ENCODE assay signal across 8 cellular contexts in the genomic region with DNA sequence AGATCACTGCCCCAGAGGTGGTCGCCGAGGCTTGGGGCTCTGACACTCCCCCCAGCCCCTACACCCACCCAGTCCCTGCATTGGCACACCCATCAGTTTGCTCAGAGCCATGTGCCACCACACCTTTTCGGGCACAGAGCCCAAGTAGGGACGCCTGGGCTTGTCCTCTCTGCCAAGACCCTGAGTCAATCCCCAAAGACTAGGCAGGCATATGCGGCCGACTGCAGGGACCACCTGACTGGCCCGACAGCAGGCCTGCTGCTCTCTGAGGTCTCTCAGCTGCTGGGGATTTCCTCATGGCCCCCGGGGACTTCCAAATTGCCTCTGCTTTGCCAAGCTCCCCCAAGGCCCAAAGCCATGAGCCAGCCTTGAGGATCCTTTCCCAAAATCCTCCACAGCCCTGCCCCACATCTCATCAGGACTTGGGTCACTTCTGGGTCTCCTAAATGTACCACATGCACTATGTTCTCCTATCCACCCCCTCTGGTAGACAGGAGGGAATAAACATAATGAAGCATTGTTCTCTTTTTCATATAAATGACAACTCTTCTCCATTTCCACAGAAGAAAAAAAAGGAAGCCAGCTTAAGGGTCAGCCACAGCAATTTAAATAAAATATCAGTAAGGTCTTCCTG. TPM values are rescaled to one million over a fixed set of nuclear protein-coding genes. Genes with fewer than 3 reads are reported as not detected.
DNase-seq lines count a peak whose midpoint lies in the region; ATAC-seq and TF ChIP-seq lines count a peak whose summit lies in the region.

No MANE protein-coding gene starts in this region.

- no peaks in the 10 kb centered on the region for H3K36me3 ChIP-seq in skeletal muscle tissue (ENCODE audit: control insufficient read depth in 3 of 3, insufficient read depth in 3 of 3, low read length in 3 of 3)

- peak; percentile 8 for DNase-seq in AG20443 (ENCODE audit: low spot score)
- DNase-seq in T1000 (lab: John Stamatoyannopoulos, UW): peak; percentile 36
- DNase-seq in foreskin keratinocyte: peak; percentile 73 to 84
- DNase-seq in GM19240 (ENCODE audit: insufficient read length, low spot score): no peak
- no peak for DNase-seq in OCI-M2 (lab: John Stamatoyannopoulos, UW; ENCODE audit: unreplicated experiment)

- H3K9ac ChIP-seq in skeletal muscle tissue (ENCODE audit: low read depth in 1 of 3, low read length in 3 of 3): peak overlapping the region; percentile 79 to 82 (median 81)

- peaks cover 28% of the 10 kb centered on the region for H3K4me1 ChIP-seq in foreskin keratinocyte
- H3K4me1 ChIP-seq in skeletal muscle tissue (ENCODE audit: control insufficient read depth in 3 of 3, insufficient read depth in 3 of 3, low read length in 3 of 3): peaks cover 23 to 40% (median 23%) of the 10 kb centered on the region in 3 donors

- TF ChIP-seq CTCF in foreskin keratinocyte (conservative IDR thresholded peaks at IDR 0.05): no peak

- H3K27me3 ChIP-seq in foreskin keratinocyte (no peaks in the 10 kb centered on the region), skeletal muscle tissue (ENCODE audit: control insufficient read depth in 3 of 3, insufficient read depth in 3 of 3, low read length in 3 of 3) (no peaks in the 10 kb centered on the region)

- H3K27ac ChIP-seq in foreskin keratinocyte (peak overlapping the region; percentile 54), skeletal muscle tissue (ENCODE audit: low read depth, low read length) (peak overlapping the region; percentile 75)

- no peaks in the 10 kb centered on the region for H3K9me3 ChIP-seq in skeletal muscle tissue (ENCODE audit: control insufficient read depth in 3 of 3, low read length in 3 of 3)

- peak overlapping the region; percentile 79 to 81 (median 80) for H3K4me3 ChIP-seq in skeletal muscle tissue (ENCODE audit: low read length in 3 of 3)

- ATAC-seq in GM18907 (IDR thresholded peaks at IDR 0.05; ENCODE audit: unreplicated experiment): peak; percentile 25
- ATAC-seq in foreskin keratinocyte: peak; percentile 43
- ATAC-seq in GM18868 (IDR thresholded peaks at IDR 0.05; ENCODE audit: unreplicated experiment): no peak

RNA-seq across cellular contexts. Expression of a gene that starts 30.6 kb away (rescaled TPM):
- total RNA-seq in foreskin keratinocyte: 56.2 and 67.4 TPM in 2 replicates
- 43.6 and 47.5 TPM in 2 replicates for polyA plus RNA-seq in foreskin keratinocyte
- total RNA-seq in skeletal muscle tissue: 171 TPM

Comparison
In these comparisons a context has a peak if more than half of its experiments do, and no peak if none do; other contexts are left out.
1. DNase-seq: peak in AG20443 (single experiment), T1000 (single experiment) and foreskin keratinocyte (2 of 2); none in GM19240 (single experiment) and OCI-M2 (single experiment).